ENCODE assay signal across 2 cellular contexts in genomic region chr19:41431426-41432386, GRCh38.
TF ChIP-seq lines count a peak whose summit lies in the region.

No MANE protein-coding gene starts in this region.

TF ChIP-seq in IMR-90, 13 proteins besides CTCF, POLR2A, EP300 and RAD21:
- no peak for TF ChIP-seq SMC3 (IDR thresholded peaks at IDR 0.05; ENCODE audit: low read depth, low read length)
- TF ChIP-seq RFX5 (IDR thresholded peaks at IDR 0.05; ENCODE audit: low read depth, low read length) = no peak
- no peak for TF ChIP-seq BHLHE40 (IDR thresholded peaks at IDR 0.05; ENCODE audit: low read depth, low read length)
- no peak for TF ChIP-seq USF2 (IDR thresholded peaks at IDR 0.05; ENCODE audit: low read depth, low read length)
- no peak for TF ChIP-seq CHD1 (IDR thresholded peaks at IDR 0.05; ENCODE audit: low read depth, low read length)
- TF ChIP-seq MAFK (IDR thresholded peaks at IDR 0.05; ENCODE audit: low read depth, low read length) = no peak
- no peak for TF ChIP-seq FOS (IDR thresholded peaks at IDR 0.05; ENCODE audit: low read depth, low read length)

TF ChIP-seq in HepG2, 621 proteins besides CTCF, POLR2A, EP300 and RAD21:
- TF ChIP-seq TOE1 (CRISPR knock-in tag; IDR thresholded peaks at IDR 0.05) = no peak
- TF ChIP-seq AGO2 (optimal IDR thresholded peaks at IDR 0.05; ENCODE audit: low read depth, low read length) = peak; percentile 54
- TF ChIP-seq HNRNPL (IDR thresholded peaks at IDR 0.05; ENCODE audit: low read depth, low read length) = no peak
- TF ChIP-seq ZNF556 (CRISPR knock-in tag; IDR thresholded peaks at IDR 0.05; ENCODE audit: borderline replicate concordance) = no peak
- TF ChIP-seq CAMTA2 (CRISPR knock-in tag; IDR thresholded peaks at IDR 0.05; ENCODE audit: borderline replicate concordance) = no peak
- no peak for TF ChIP-seq HES4 (CRISPR knock-in tag; IDR thresholded peaks at IDR 0.05; ENCODE audit: borderline replicate concordance)
- no peak for TF ChIP-seq GPBP1L1 (CRISPR knock-in tag; IDR thresholded peaks at IDR 0.05)
- TF ChIP-seq SALL1 (CRISPR knock-in tag; IDR thresholded peaks at IDR 0.05) = no peak
- TF ChIP-seq MIXL1 (CRISPR knock-in tag; IDR thresholded peaks at IDR 0.05) = no peak
- peak; percentile 57 for TF ChIP-seq STAG1 (CRISPR knock-in tag; IDR thresholded peaks at IDR 0.05)
- TF ChIP-seq SIN3A (IDR thresholded peaks at IDR 0.05; ENCODE audit: borderline replicate concordance, low read depth, low read length) = no peak
- TF ChIP-seq ZNF329 (CRISPR knock-in tag; IDR thresholded peaks at IDR 0.05; ENCODE audit: low read depth) = no peak
- no peak for TF ChIP-seq ZIK1 (CRISPR knock-in tag; IDR thresholded peaks at IDR 0.05; ENCODE audit: borderline replicate concordance, low read depth)
- no peak for TF ChIP-seq PHB2 (IDR thresholded peaks at IDR 0.05; ENCODE audit: partially characterized antibody)
- TF ChIP-seq KLF12 (CRISPR knock-in tag; IDR thresholded peaks at IDR 0.05; ENCODE audit: borderline replicate concordance) = no peak
- TF ChIP-seq RBFOX2 (IDR thresholded peaks at IDR 0.05; ENCODE audit: low read depth, low read length) = no peak
- TF ChIP-seq ZNF570 (CRISPR knock-in tag; IDR thresholded peaks at IDR 0.05; ENCODE audit: borderline replicate concordance) = no peak
- peak; percentile 27; the same call in 1 of the 2 replicates for TF ChIP-seq ZNF687 (CRISPR knock-in tag; IDR thresholded peaks at IDR 0.05)
- 0 out of 2 replicates have a peak, but pooled peaks have one; percentile 22 for TF ChIP-seq PHF21A (CRISPR knock-in tag; IDR thresholded peaks at IDR 0.05)
- TF ChIP-seq CENPX (CRISPR knock-in tag; IDR thresholded peaks at IDR 0.05) = no peak
- TF ChIP-seq CSRNP2 (CRISPR knock-in tag; conservative IDR thresholded peaks at IDR 0.05; ENCODE audit: low read depth) = no peak
- TF ChIP-seq ELF3 (CRISPR knock-in tag; IDR thresholded peaks at IDR 0.05) = no peak
- TF ChIP-seq TCF7 (IDR thresholded peaks at IDR 0.05; ENCODE audit: low read depth) = no peak
- TF ChIP-seq NFYB (CRISPR knock-in tag; IDR thresholded peaks at IDR 0.05) = 0 out of 2 replicates have a peak, but pooled peaks have one; percentile 24
- TF ChIP-seq TRIM24 (CRISPR knock-in tag; IDR thresholded peaks at IDR 0.05) = no peak
- no peak for TF ChIP-seq ASH2L (IDR thresholded peaks at IDR 0.05; ENCODE audit: insufficient read length, low read depth, low read length)
- no peak for TF ChIP-seq GFI1 (CRISPR knock-in tag; IDR thresholded peaks at IDR 0.05; ENCODE audit: borderline replicate concordance)
- no peak for TF ChIP-seq ZNF747 (CRISPR knock-in tag; IDR thresholded peaks at IDR 0.05; ENCODE audit: borderline replicate concordance)
- TF ChIP-seq CENPT (CRISPR knock-in tag; IDR thresholded peaks at IDR 0.05; ENCODE audit: low read depth) = no peak
- TF ChIP-seq ZZZ3 (CRISPR knock-in tag; IDR thresholded peaks at IDR 0.05; ENCODE audit: borderline replicate concordance) = no peak
- TF ChIP-seq SP4 (CRISPR knock-in tag; IDR thresholded peaks at IDR 0.05) = 0 out of 2 replicates have a peak, but pooled peaks have one; percentile 24
- no peak for TF ChIP-seq DR1 (CRISPR knock-in tag; IDR thresholded peaks at IDR 0.05)
- TF ChIP-seq NFYC (CRISPR knock-in tag; IDR thresholded peaks at IDR 0.05) = no peak; the same call in 1 of the 2 replicates
- TF ChIP-seq KAT2B (IDR thresholded peaks at IDR 0.05; ENCODE audit: borderline replicate concordance, low read depth, low read length) = no peak
- no peak for TF ChIP-seq ZNF775 (CRISPR knock-in tag; IDR thresholded peaks at IDR 0.05; ENCODE audit: borderline replicate concordance)
- TF ChIP-seq IKZF5 (CRISPR knock-in tag; IDR thresholded peaks at IDR 0.05) = no peak
- peak; percentile 44 for TF ChIP-seq RBM22 (optimal IDR thresholded peaks at IDR 0.05; ENCODE audit: low read length)
- no peak for TF ChIP-seq MYPOP (CRISPR knock-in tag; IDR thresholded peaks at IDR 0.05)
- TF ChIP-seq TGIF2 (CRISPR knock-in tag; IDR thresholded peaks at IDR 0.05) = no peak
- TF ChIP-seq HNF4A (CRISPR knock-in tag; IDR thresholded peaks at IDR 0.05) = no peak
